23 cellular contexts compared by ENCODE assay signal in the genomic region with DNA sequence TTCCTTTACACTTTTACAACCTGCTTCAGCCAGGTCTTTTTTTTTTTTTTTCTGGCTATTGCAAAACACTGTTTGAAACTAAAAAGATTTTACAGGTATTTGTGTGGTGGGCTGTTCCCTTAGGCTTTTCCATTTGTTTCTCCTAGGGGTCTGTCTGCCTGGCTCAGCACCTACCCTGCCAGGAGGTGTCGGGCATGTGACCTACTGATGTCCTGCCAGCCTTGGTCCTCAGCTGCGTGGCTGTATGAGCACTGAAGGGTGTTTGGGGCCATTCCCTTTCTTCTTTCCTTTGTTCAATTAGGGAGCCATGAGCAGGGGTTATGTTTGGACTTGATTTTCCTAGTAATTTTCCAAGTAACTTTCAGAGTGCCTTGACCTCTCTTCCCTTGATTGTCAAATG.
"Had no signal": no experiment of that assay in that cellular context is flagged by ENCODE, and none has a peak within 500 bp of the region (broad histone marks: within the 10 kb centered on the region; RNA-seq: fewer than 3 reads in every experiment).

No MANE protein-coding gene starts in this region.

- H3K36me3 ChIP-seq: ascending aorta had no signal

- H3K4me1 ChIP-seq: ascending aorta had no signal

- FAIRE-seq: bronchial epithelial cell, frontal cortex had no signal

- H3K4me3 ChIP-seq: ascending aorta, coronary artery, dorsolateral prefrontal cortex had no signal

- H3K27ac ChIP-seq: ascending aorta, coronary artery, dorsolateral prefrontal cortex had no signal

- ATAC-seq: activated naive CD4-positive, alpha-beta T cell treated with anti-CD3 and anti-CD28 coated beads, Interleukin-2, amount 50 U/mL, for 72 hours; activated T-cell treated with anti-CD3 and anti-CD28 coated beads, Interleukin-2, amount 50 U/mL, for 72 hours; esophagus mucosa had no signal

- DNase-seq: activated CD4-positive, alpha-beta memory T cell treated with anti-CD3 and anti-CD28 coated beads, Interleukin-2, amount 10 ng/mL, durations not matched to agents 7 days and 5 days; activated CD4-positive, alpha-beta T cell treated with anti-CD3 and anti-CD28 coated beads for 1 hour; activated CD4-positive, alpha-beta T cell treated with anti-CD3 and anti-CD28 coated beads for 4 hours; activated CD4-positive, alpha-beta T cell treated with anti-CD3 and anti-CD28 coated beads, Interleukin-2, amount 10 ng/mL, durations not matched to agents 7 days and 5 days; activated CD4-positive, alpha-beta T cell treated with anti-CD3 and anti-CD28 coated beads, Interleukin-2, amount 50 U/mL, for 4 hours; activated CD8-positive, alpha-beta memory T cell treated with anti-CD3 and anti-CD28 coated beads, Interleukin-2, amount 50 U/mL, for 48 hours; activated gamma-delta T cell; activated naive CD4-positive, alpha-beta T cell; activated naive CD4-positive, alpha-beta T cell treated with anti-CD3 and anti-CD28 coated beads, Interleukin-2, amount 10 ng/mL, durations not matched to agents 7 days and 5 days; activated naive CD8-positive, alpha-beta T cell treated with anti-CD3 and anti-CD28 coated beads, Interleukin-2, amount 10 ng/mL, durations not matched to agents 7 days and 5 days; activated T-cell treated with anti-CD3 and anti-CD28 coated beads for 4 hours; activated T-cell treated with anti-CD3 and anti-CD28 coated beads, Interleukin-2, amount 50 U/mL, for 24 hours; activated T-cell treated with anti-CD3 and anti-CD28 coated beads, Interleukin-2, amount 50 U/mL, for 72 hours; dorsolateral prefrontal cortex; effector memory CD4-positive, alpha-beta T cell; endodermal cell; T-helper 2 cell had no signal

- H3K27me3 ChIP-seq: ascending aorta, dorsolateral prefrontal cortex had no signal

- H3K9me3 ChIP-seq: ascending aorta had no signal
